ENCODE assay signal across 1 cellular context in the genomic region with DNA sequence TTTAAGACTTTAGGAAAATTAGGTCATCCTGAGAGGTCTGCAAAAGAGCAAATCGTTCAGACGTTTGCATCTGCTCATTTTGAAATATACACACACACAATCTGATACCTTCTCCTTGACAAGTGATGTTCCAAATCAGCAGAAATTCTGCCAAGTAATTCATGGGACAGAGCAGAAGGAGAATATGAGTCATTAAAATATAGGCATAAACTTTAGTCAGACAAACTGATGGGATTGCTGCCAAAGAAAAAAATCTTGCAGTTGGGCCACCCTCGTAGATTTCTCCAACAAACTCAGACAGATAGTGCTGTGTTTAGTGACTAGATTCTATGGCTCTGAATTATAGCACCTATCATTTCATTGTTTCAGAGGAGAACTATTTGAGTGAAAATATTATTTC.
TF ChIP-seq lines count a peak whose summit lies in the region.

No MANE protein-coding gene starts in this region.

TF ChIP-seq in HepG2, 621 proteins besides CTCF, POLR2A, EP300 and RAD21 (continued from another document):
- TF ChIP-seq, protein P1, sequence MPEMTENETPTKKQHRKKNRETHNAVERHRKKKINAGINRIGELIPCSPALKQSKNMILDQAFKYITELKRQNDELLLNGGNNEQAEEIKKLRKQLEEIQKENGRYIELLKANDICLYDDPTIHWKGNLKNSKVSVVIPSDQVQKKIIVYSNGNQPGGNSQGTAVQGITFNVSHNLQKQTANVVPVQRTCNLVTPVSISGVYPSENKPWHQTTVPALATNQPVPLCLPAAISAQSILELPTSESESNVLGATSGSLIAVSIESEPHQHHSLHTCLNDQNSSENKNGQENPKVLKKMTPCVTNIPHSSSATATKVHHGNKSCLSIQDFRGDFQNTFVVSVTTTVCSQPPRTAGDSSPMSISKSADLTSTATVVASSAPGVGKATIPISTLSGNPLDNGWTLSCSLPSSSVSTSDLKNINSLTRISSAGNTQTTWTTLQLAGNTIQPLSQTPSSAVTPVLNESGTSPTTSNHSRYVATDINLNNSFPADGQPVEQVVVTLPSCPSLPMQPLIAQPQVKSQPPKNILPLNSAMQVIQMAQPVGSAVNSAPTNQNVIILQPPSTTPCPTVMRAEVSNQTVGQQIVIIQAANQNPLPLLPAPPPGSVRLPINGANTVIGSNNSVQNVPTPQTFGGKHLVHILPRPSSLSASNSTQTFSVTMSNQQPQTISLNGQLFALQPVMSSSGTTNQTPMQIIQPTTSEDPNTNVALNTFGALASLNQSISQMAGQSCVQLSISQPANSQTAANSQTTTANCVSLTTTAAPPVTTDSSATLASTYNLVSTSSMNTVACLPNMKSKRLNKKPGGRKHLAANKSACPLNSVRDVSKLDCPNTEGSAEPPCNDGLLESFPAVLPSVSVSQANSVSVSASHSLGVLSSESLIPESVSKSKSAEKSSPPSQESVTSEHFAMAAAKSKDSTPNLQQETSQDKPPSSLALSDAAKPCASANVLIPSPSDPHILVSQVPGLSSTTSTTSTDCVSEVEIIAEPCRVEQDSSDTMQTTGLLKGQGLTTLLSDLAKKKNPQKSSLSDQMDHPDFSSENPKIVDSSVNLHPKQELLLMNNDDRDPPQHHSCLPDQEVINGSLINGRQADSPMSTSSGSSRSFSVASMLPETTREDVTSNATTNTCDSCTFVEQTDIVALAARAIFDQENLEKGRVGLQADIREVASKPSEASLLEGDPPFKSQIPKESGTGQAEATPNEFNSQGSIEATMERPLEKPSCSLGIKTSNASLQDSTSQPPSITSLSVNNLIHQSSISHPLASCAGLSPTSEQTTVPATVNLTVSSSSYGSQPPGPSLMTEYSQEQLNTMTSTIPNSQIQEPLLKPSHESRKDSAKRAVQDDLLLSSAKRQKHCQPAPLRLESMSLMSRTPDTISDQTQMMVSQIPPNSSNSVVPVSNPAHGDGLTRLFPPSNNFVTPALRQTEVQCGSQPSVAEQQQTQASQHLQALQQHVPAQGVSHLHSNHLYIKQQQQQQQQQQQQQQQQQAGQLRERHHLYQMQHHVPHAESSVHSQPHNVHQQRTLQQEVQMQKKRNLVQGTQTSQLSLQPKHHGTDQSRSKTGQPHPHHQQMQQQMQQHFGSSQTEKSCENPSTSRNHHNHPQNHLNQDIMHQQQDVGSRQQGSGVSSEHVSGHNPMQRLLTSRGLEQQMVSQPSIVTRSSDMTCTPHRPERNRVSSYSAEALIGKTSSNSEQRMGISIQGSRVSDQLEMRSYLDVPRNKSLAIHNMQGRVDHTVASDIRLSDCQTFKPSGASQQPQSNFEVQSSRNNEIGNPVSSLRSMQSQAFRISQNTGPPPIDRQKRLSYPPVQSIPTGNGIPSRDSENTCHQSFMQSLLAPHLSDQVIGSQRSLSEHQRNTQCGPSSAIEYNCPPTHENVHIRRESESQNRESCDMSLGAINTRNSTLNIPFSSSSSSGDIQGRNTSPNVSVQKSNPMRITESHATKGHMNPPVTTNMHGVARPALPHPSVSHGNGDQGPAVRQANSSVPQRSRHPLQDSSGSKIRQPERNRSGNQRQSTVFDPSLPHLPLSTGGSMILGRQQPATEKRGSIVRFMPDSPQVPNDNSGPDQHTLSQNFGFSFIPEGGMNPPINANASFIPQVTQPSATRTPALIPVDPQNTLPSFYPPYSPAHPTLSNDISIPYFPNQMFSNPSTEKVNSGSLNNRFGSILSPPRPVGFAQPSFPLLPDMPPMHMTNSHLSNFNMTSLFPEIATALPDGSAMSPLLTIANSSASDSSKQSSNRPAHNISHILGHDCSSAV (CRISPR knock-in tag; IDR thresholded peaks at IDR 0.05; ENCODE audit: borderline replicate concordance) = no peak
- TF ChIP-seq RBAK (CRISPR knock-in tag; IDR thresholded peaks at IDR 0.05) (no peak), ZNF510 (CRISPR knock-in tag; IDR thresholded peaks at IDR 0.05; ENCODE audit: low read depth) (no peak), FOXK1 (CRISPR knock-in tag; IDR thresholded peaks at IDR 0.05; ENCODE audit: borderline replicate concordance, low read depth) (no peak), ZBTB3 (CRISPR knock-in tag; IDR thresholded peaks at IDR 0.05; ENCODE audit: borderline replicate concordance, low read depth) (no peak), ZNF839 (CRISPR knock-in tag; IDR thresholded peaks at IDR 0.05; ENCODE audit: borderline replicate concordance) (no peak), PRMT3 (CRISPR knock-in tag; IDR thresholded peaks at IDR 0.05; ENCODE audit: borderline replicate concordance, low read depth) (no peak), ZNF431 (CRISPR knock-in tag; IDR thresholded peaks at IDR 0.05; ENCODE audit: borderline replicate concordance, low read depth) (no peak), ZNF672 (CRISPR knock-in tag; IDR thresholded peaks at IDR 0.05) (no peak)
- TF ChIP-seq, protein P2, sequence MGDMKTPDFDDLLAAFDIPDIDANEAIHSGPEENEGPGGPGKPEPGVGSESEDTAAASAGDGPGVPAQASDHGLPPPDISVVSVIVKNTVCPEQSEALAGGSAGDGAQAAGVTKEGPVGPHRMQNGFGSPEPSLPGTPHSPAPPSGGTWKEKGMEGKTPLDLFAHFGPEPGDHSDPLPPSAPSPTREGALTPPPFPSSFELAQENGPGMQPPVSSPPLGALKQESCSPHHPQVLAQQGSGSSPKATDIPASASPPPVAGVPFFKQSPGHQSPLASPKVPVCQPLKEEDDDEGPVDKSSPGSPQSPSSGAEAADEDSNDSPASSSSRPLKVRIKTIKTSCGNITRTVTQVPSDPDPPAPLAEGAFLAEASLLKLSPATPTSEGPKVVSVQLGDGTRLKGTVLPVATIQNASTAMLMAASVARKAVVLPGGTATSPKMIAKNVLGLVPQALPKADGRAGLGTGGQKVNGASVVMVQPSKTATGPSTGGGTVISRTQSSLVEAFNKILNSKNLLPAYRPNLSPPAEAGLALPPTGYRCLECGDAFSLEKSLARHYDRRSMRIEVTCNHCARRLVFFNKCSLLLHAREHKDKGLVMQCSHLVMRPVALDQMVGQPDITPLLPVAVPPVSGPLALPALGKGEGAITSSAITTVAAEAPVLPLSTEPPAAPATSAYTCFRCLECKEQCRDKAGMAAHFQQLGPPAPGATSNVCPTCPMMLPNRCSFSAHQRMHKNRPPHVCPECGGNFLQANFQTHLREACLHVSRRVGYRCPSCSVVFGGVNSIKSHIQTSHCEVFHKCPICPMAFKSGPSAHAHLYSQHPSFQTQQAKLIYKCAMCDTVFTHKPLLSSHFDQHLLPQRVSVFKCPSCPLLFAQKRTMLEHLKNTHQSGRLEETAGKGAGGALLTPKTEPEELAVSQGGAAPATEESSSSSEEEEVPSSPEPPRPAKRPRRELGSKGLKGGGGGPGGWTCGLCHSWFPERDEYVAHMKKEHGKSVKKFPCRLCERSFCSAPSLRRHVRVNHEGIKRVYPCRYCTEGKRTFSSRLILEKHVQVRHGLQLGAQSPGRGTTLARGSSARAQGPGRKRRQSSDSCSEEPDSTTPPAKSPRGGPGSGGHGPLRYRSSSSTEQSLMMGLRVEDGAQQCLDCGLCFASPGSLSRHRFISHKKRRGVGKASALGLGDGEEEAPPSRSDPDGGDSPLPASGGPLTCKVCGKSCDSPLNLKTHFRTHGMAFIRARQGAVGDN (CRISPR knock-in tag; IDR thresholded peaks at IDR 0.05) = no peak
- TF ChIP-seq, protein P3, sequence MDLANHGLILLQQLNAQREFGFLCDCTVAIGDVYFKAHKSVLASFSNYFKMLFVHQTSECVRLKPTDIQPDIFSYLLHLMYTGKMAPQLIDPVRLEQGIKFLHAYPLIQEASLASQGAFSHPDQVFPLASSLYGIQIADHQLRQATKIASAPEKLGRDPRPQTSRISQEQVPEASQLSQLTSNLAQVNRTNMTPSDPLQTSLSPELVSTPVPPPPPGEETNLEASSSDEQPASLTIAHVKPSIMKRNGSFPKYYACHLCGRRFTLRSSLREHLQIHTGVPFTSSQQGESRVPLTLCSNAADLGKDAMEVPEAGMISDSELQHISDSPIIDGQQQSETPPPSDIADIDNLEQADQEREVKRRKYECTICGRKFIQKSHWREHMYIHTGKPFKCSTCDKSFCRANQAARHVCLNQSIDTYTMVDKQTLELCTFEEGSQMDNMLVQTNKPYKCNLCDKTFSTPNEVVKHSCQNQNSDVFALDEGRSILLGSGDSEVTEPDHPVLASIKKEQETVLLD (CRISPR knock-in tag; IDR thresholded peaks at IDR 0.05; ENCODE audit: low read depth) = no peak
